ENCODE assay signal across 1 cellular context in the genomic region with DNA sequence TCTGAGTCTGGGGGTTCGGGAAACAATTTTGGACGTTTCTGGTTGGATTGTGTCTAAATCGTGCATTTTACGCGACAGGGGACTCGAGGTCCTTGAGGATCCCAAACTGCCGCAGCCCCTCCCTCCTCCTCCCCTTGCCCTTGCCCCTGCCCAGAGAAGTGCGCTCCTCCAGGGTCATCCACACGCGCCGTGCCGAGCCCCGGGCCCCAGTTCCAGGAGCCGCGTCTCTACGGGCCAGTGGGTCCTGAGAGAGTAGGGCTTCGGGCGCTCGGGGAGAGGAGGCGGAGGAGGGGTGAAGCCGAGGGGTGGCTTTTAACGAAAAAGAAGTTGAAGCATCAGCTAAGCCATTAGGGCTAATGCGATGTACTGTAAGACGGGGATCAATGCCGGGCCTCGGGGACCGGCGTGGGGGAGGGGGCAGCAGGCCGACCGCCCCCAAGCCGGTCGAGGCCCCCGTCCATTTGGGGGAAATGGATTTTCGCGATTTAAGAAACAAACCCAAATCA.
TF ChIP-seq lines count a peak whose summit lies in the region.

No MANE protein-coding gene starts in this region.

TF ChIP-seq in WTC11, 78 proteins besides CTCF, POLR2A, EP300 and RAD21 (continued from another document):
- TF ChIP-seq AR (CRISPR knock-in tag; IDR thresholded peaks at IDR 0.05) (no peak), NFATC4 (CRISPR knock-in tag; IDR thresholded peaks at IDR 0.05) (no peak), CBFB (CRISPR knock-in tag; IDR thresholded peaks at IDR 0.05; ENCODE audit: low read depth) (no peak), MYBL2 (CRISPR knock-in tag; IDR thresholded peaks at IDR 0.05) (no peak), CDX4 (CRISPR knock-in tag; IDR thresholded peaks at IDR 0.05; ENCODE audit: borderline replicate concordance) (no peak), ZNF121 (CRISPR knock-in tag; IDR thresholded peaks at IDR 0.05) (no peak), NR2C2 (CRISPR knock-in tag; IDR thresholded peaks at IDR 0.05) (no peak), MLX (CRISPR knock-in tag; IDR thresholded peaks at IDR 0.05) (no peak)
- TF ChIP-seq, protein P1, sequence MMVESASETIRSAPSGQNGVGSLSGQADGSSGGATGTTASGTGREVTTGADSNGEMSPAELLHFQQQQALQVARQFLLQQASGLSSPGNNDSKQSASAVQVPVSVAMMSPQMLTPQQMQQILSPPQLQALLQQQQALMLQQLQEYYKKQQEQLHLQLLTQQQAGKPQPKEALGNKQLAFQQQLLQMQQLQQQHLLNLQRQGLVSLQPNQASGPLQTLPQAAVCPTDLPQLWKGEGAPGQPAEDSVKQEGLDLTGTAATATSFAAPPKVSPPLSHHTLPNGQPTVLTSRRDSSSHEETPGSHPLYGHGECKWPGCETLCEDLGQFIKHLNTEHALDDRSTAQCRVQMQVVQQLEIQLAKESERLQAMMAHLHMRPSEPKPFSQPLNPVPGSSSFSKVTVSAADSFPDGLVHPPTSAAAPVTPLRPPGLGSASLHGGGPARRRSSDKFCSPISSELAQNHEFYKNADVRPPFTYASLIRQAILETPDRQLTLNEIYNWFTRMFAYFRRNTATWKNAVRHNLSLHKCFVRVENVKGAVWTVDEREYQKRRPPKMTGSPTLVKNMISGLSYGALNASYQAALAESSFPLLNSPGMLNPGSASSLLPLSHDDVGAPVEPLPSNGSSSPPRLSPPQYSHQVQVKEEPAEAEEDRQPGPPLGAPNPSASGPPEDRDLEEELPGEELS (CRISPR knock-in tag; IDR thresholded peaks at IDR 0.05) = no peak
- TF ChIP-seq, protein P2, sequence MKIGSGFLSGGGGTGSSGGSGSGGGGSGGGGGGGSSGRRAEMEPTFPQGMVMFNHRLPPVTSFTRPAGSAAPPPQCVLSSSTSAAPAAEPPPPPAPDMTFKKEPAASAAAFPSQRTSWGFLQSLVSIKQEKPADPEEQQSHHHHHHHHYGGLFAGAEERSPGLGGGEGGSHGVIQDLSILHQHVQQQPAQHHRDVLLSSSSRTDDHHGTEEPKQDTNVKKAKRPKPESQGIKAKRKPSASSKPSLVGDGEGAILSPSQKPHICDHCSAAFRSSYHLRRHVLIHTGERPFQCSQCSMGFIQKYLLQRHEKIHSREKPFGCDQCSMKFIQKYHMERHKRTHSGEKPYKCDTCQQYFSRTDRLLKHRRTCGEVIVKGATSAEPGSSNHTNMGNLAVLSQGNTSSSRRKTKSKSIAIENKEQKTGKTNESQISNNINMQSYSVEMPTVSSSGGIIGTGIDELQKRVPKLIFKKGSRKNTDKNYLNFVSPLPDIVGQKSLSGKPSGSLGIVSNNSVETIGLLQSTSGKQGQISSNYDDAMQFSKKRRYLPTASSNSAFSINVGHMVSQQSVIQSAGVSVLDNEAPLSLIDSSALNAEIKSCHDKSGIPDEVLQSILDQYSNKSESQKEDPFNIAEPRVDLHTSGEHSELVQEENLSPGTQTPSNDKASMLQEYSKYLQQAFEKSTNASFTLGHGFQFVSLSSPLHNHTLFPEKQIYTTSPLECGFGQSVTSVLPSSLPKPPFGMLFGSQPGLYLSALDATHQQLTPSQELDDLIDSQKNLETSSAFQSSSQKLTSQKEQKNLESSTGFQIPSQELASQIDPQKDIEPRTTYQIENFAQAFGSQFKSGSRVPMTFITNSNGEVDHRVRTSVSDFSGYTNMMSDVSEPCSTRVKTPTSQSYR (CRISPR knock-in tag; IDR thresholded peaks at IDR 0.05) = no peak
